ENCODE assay signal across 25 cellular contexts in the genomic region with DNA sequence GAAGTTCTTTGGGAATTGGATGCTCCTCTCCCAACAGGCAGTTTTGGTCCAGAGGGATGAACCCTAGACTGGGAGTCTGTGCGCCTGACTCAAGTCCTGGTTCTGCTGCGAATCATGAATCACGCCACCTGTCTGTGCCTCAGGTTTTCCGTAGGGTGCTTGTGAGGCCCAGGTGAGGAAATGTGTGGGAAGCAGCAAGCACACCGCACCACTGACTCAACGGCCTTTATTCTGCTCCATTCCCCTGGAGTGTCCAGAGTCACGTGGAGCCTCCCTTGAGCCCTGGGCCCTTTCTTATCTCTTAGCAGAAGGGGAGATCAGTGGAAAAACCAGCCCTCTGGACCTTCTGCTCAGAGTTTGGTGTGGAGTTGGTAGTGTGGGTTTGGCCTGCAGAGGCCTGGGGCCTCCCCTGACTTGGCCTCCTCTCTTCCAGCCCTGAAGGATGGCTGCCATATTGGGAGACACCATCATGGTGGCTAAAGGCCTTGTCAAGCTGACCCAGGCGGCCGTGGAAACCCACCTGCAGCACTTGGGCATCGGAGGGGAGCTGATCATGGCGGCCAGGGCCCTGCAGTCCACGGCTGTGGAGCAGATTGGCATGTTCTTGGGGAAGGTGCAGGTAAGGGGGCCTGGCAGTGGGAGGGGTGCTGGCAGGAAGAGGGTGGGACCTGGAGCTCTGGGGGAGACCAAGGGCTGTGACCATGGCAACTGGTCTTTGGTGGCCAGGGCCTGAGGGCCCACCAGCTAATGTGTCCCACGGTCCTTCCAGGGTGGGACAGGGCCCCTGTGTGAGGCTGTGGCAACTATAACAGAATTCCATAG. TPM values are rescaled to one million over a fixed set of nuclear protein-coding genes. Genes with fewer than 3 reads are reported as not detected.
A peak's percentile ranks its signal among the peaks of the same experiment; 100 is the strongest.
DNase-seq lines count a peak whose midpoint lies in the region; ATAC-seq and TF ChIP-seq lines count a peak whose summit lies in the region.
"Had no signal": no experiment of that assay in that cellular context is flagged by ENCODE, and none has a peak within 500 bp of the region (broad histone marks: within the 10 kb centered on the region; RNA-seq: fewer than 3 reads in every experiment).

No MANE protein-coding gene starts in this region.

- H3K9me3 ChIP-seq in gastrocnemius medialis (no peaks in the 10 kb centered on the region), body of pancreas (no peaks in the 10 kb centered on the region)
- H3K9me3 ChIP-seq: tibial nerve had no signal

- no peaks in the 10 kb centered on the region for H3K27me3 ChIP-seq in gastrocnemius medialis
- H3K27me3 ChIP-seq in body of pancreas = no peaks in the 10 kb centered on the region
- H3K27me3 ChIP-seq: tibial nerve had no signal

- peaks cover 0 to 18% of the 10 kb centered on the region in 2 donors for H3K36me3 ChIP-seq in gastrocnemius medialis
- peaks cover 0 to 8% of the 10 kb centered on the region in 2 donors for H3K36me3 ChIP-seq in body of pancreas (replicated peaks in 1 of 2; ENCODE audit: insufficient read depth in 1 of 2, low read depth in 2 of 2)

- WGBS in body of pancreas, 2 donors = 89 to 95% methylated on average over 8 to 13 of the region's 13 CpGs

- H3K4me1 Mint-ChIP-seq in activated CD4-positive, alpha-beta memory T cell treated with anti-CD3 and anti-CD28 coated beads for 36 hours (ENCODE audit: low read depth) = peaks cover 23% of the 10 kb centered on the region
- H3K4me1 Mint-ChIP-seq in activated CD4-positive, alpha-beta memory T cell treated with anti-CD3 and anti-CD28 coated beads, Interleukin-2, amount 10 ng/mL, durations not matched to agents 7 days and 5 days = peaks cover 2% of the 10 kb centered on the region
- peaks cover 41 to 59% of the 10 kb centered on the region in 2 donors for H3K4me1 Mint-ChIP-seq in stimulated activated naive B cell treated with anti-CD40 and anti-IgM and Interleukin-4, amounts not matched to agents 10 μg/mL and 1 μg/mL and 100 μg/mL, for 72 hours
- H3K4me1 Mint-ChIP-seq: WTC11 had no signal

- H3K4me3 ChIP-seq in gastrocnemius medialis = no peak overlapping the region
- H3K4me3 ChIP-seq in foreskin fibroblast (ENCODE audit: low read depth in 1 of 2, low read length in 2 of 2) = no peak overlapping the region
- H3K4me3 ChIP-seq in body of pancreas = no peak overlapping the region
- H3K4me3 ChIP-seq: GM23338, SK-N-MC, tibial nerve had no signal

- CTCF ChIA-PET in activated CD4-positive, alpha-beta memory T cell treated with anti-CD3 and anti-CD28 coated beads for 36 hours (lab: Charles Lee) = no interaction called here
- CTCF ChIA-PET in activated CD4-positive, alpha-beta memory T cell treated with anti-CD3 and anti-CD28 coated beads, Interleukin-2, amount 10 ng/mL, durations not matched to agents 7 days and 5 days (lab: Charles Lee) = no interaction called here

- in situ Hi-C loops in gastrocnemius medialis (cut with MboI; ENCODE audit: low sequenced_read_pairs in 4 of 4) = no loop called here

- no peak overlapping the region for H3K27ac Mint-ChIP-seq in activated CD4-positive, alpha-beta memory T cell treated with anti-CD3 and anti-CD28 coated beads for 36 hours
- no peak overlapping the region for H3K27ac Mint-ChIP-seq in activated CD4-positive, alpha-beta memory T cell treated with anti-CD3 and anti-CD28 coated beads, Interleukin-2, amount 10 ng/mL, durations not matched to agents 7 days and 5 days
- H3K27ac Mint-ChIP-seq in stimulated activated naive B cell treated with anti-CD40 and anti-IgM and Interleukin-4, amounts not matched to agents 10 μg/mL and 1 μg/mL and 100 μg/mL, for 72 hours = peak overlapping the region; percentile 25
- H3K27ac Mint-ChIP-seq: activated T-helper 2 cell treated with anti-CD3 and anti-CD28 coated beads, Interferon-gamma antibody, Interleukin-2, Interleukin-4, amounts not matched to agents 10 μg/mL and 5 μg/mL and 100 μg/mL, durations not matched to agents 14 hours and 24 hours and 36 hours; CD4-positive, alpha-beta T cell; effector memory CD8-positive, alpha-beta T cell; GM23338; progenitor cell of endocrine pancreas; WTC11 had no signal

- no peaks in the 10 kb centered on the region for H3K36me3 Mint-ChIP-seq in activated CD4-positive, alpha-beta memory T cell treated with anti-CD3 and anti-CD28 coated beads for 36 hours
- H3K36me3 Mint-ChIP-seq in activated CD4-positive, alpha-beta memory T cell treated with anti-CD3 and anti-CD28 coated beads, Interleukin-2, amount 10 ng/mL, durations not matched to agents 7 days and 5 days (ENCODE audit: low read depth) = peaks cover 16% of the 10 kb centered on the region
- peaks cover 24 to 42% of the 10 kb centered on the region in 2 donors for H3K36me3 Mint-ChIP-seq in stimulated activated naive B cell treated with anti-CD40 and anti-IgM and Interleukin-4, amounts not matched to agents 10 μg/mL and 1 μg/mL and 100 μg/mL, for 72 hours

- H3K4me1 ChIP-seq in gastrocnemius medialis (peaks cover 64 to 79% of the 10 kb centered on the region in 2 donors), body of pancreas (peaks cover 35% of the 10 kb centered on the region)
- H3K4me1 ChIP-seq: tibial nerve had no signal

- TF ChIP-seq CTCF in gastrocnemius medialis (IDR thresholded peaks at IDR 0.05 in 4 of 5, conservative IDR thresholded peaks at IDR 0.05 in 1 of 5) = no peak
- TF ChIP-seq CTCF in foreskin fibroblast (IDR thresholded peaks at IDR 0.05; ENCODE audit: low read depth, low read length) = no peak
- no peak for TF ChIP-seq CTCF in body of pancreas (IDR thresholded peaks at IDR 0.05)

- TF ChIP-seq POLR2A in gastrocnemius medialis (IDR thresholded peaks at IDR 0.05) (no peak), body of pancreas (IDR thresholded peaks at IDR 0.05) (no peak)

- POLR2A ChIA-PET in activated CD4-positive, alpha-beta memory T cell treated with anti-CD3 and anti-CD28 coated beads for 36 hours (lab: Charles Lee) = no interaction called here
- POLR2A ChIA-PET in activated CD4-positive, alpha-beta memory T cell treated with anti-CD3 and anti-CD28 coated beads, Interleukin-2, amount 10 ng/mL, durations not matched to agents 7 days and 5 days (lab: Charles Lee) = no interaction called here

- peak; percentile 56 for DNase-seq in activated CD4-positive, alpha-beta memory T cell treated with anti-CD3 and anti-CD28 coated beads for 36 hours
- DNase-seq in activated CD4-positive, alpha-beta memory T cell treated with anti-CD3 and anti-CD28 coated beads, Interleukin-2, amount 10 ng/mL, durations not matched to agents 7 days and 5 days = no peak
- peak; percentile 9 for DNase-seq in stimulated activated CD4-positive, alpha-beta T cell treated with anti-CD3 and anti-CD28 coated beads, Interleukin-12 subunit alpha, Interleukin-12 subunit beta, amount 100 ng/mL, for 4 hours
- DNase-seq in stimulated activated CD4-positive, alpha-beta T cell treated with anti-CD3 and anti-CD28 coated beads, Interleukin-2, amount 100 ng/mL, for 48 hours = no peak
- DNase-seq in gastrocnemius medialis (no peak), foreskin fibroblast (no peak), body of pancreas (no peak)
- no peak for DNase-seq in stimulated activated naive B cell treated with anti-CD40 and anti-IgM and Interleukin-4, amounts not matched to agents 10 μg/mL and 1 μg/mL and 100 μg/mL, for 72 hours
- DNase-seq: AML-193; CD4-positive, alpha-beta T cell; central memory CD4-positive, alpha-beta T cell; cortex of kidney; effector memory CD8-positive, alpha-beta T cell; MV-4-11; NCI-H1436; NCI-H345; NCI-H69; PC-3 had no signal

- intact Hi-C loops in activated CD4-positive, alpha-beta memory T cell treated with anti-CD3 and anti-CD28 coated beads for 36 hours (cut with micrococcal nuclease) = no loop called here
- intact Hi-C loops in gastrocnemius medialis (cut with DNase I; ENCODE audit: low total_unique reads) (no loop called here), body of pancreas (cut with DNase I) (no loop called here)

- no peaks in the 10 kb centered on the region for H3K27me3 Mint-ChIP-seq in activated CD4-positive, alpha-beta memory T cell treated with anti-CD3 and anti-CD28 coated beads for 36 hours
- H3K27me3 Mint-ChIP-seq in activated CD4-positive, alpha-beta memory T cell treated with anti-CD3 and anti-CD28 coated beads, Interleukin-2, amount 10 ng/mL, durations not matched to agents 7 days and 5 days = no peaks in the 10 kb centered on the region
- H3K27me3 Mint-ChIP-seq in stimulated activated naive B cell treated with anti-CD40 and anti-IgM and Interleukin-4, amounts not matched to agents 10 μg/mL and 1 μg/mL and 100 μg/mL, for 72 hours = no peaks in the 10 kb centered on the region
- H3K27me3 Mint-ChIP-seq: CD4-positive, alpha-beta T cell; effector memory CD8-positive, alpha-beta T cell; progenitor cell of endocrine pancreas had no signal

- ATAC-seq in gastrocnemius medialis (no peak), body of pancreas (no peak)
- ATAC-seq in stimulated activated naive B cell treated with anti-CD40 and anti-IgM and Interleukin-4, amounts not matched to agents 10 μg/mL and 1 μg/mL and 100 μg/mL, for 72 hours (replicated peaks) = no peak
- ATAC-seq: effector memory CD8-positive, alpha-beta T cell; GM23338; left lobe of liver; PC-3; WTC11 had no signal

- no peak overlapping the region for H3K4me3 Mint-ChIP-seq in activated CD4-positive, alpha-beta memory T cell treated with anti-CD3 and anti-CD28 coated beads for 36 hours
- no peak overlapping the region for H3K4me3 Mint-ChIP-seq in activated CD4-positive, alpha-beta memory T cell treated with anti-CD3 and anti-CD28 coated beads, Interleukin-2, amount 10 ng/mL, durations not matched to agents 7 days and 5 days
- H3K4me3 Mint-ChIP-seq in stimulated activated naive B cell treated with anti-CD40 and anti-IgM and Interleukin-4, amounts not matched to agents 10 μg/mL and 1 μg/mL and 100 μg/mL, for 72 hours = no peak overlapping the region
- H3K4me3 Mint-ChIP-seq: CD4-positive, alpha-beta T cell; effector memory CD8-positive, alpha-beta T cell; GM23338; WTC11 had no signal

- no peaks in the 10 kb centered on the region for H3K9me3 Mint-ChIP-seq in activated CD4-positive, alpha-beta memory T cell treated with anti-CD3 and anti-CD28 coated beads for 36 hours
- H3K9me3 Mint-ChIP-seq in activated CD4-positive, alpha-beta memory T cell treated with anti-CD3 and anti-CD28 coated beads, Interleukin-2, amount 10 ng/mL, durations not matched to agents 7 days and 5 days = peaks cover 19% of the 10 kb centered on the region
- H3K9me3 Mint-ChIP-seq in stimulated activated naive B cell treated with anti-CD40 and anti-IgM and Interleukin-4, amounts not matched to agents 10 μg/mL and 1 μg/mL and 100 μg/mL, for 72 hours = peaks cover 4 to 6% of the 10 kb centered on the region in 2 donors
- H3K9me3 Mint-ChIP-seq: CD4-positive, alpha-beta T cell had no signal

- H3K27ac ChIP-seq in gastrocnemius medialis (peak overlapping the region; percentile 99), body of pancreas (no peak overlapping the region)
- H3K27ac ChIP-seq: SK-N-MC, tibial nerve had no signal

RNA-seq across cellular contexts. Expression of gene COQ8A, which starts 21.1 kb away (rescaled TPM):
- total RNA-seq in activated CD4-positive, alpha-beta memory T cell treated with anti-CD3 and anti-CD28 coated beads for 36 hours = 10 to 100 TPM; 19.8 to 22.2 TPM
- 10 to 100 TPM; 18.1 to 18.5 TPM for total RNA-seq in activated CD4-positive, alpha-beta memory T cell treated with anti-CD3 and anti-CD28 coated beads, Interleukin-2, amount 10 ng/mL, durations not matched to agents 7 days and 5 days
- 1,000 to 10,000 TPM in 3 of 4 donors, 100 to 1,000 TPM in 1; 950 to 2,403 (median 1,384) TPM for total RNA-seq in gastrocnemius medialis
- 100 to 1,000 TPM; 116 to 134 TPM for total RNA-seq in body of pancreas

Comparison
In these comparisons a context has a peak if more than half of its experiments do, and no peak if none do; other contexts are left out.
1. DNase-seq: peak in activated CD4-positive, alpha-beta memory T cell treated with anti-CD3 and anti-CD28 coated beads for 36 hours (single experiment) and stimulated activated CD4-positive, alpha-beta T cell treated with anti-CD3 and anti-CD28 coated beads, Interleukin-12 subunit alpha, Interleukin-12 subunit beta, amount 100 ng/mL, for 4 hours (single experiment); none in activated CD4-positive, alpha-beta memory T cell treated with anti-CD3 and anti-CD28 coated beads, Interleukin-2, amount 10 ng/mL, durations not matched to agents 7 days and 5 days (single experiment), stimulated activated CD4-positive, alpha-beta T cell treated with anti-CD3 and anti-CD28 coated beads, Interleukin-2, amount 100 ng/mL, for 48 hours (0 of 2), gastrocnemius medialis (0 of 2), stimulated activated naive B cell treated with anti-CD40 and anti-IgM and Interleukin-4, amounts not matched to agents 10 μg/mL and 1 μg/mL and 100 μg/mL, for 72 hours (single experiment), foreskin fibroblast (0 of 2) and body of pancreas (0 of 4).
2. H3K27ac ChIP-seq: peak in gastrocnemius medialis (4 of 4); none in body of pancreas (0 of 4).
3. RNA of gene COQ8A, which starts 21.1 kb away (total RNA-seq): 950 to 2,403 TPM in gastrocnemius medialis; 116 to 134 TPM in body of pancreas, 19.8 to 22.2 TPM in activated CD4-positive, alpha-beta memory T cell treated with anti-CD3 and anti-CD28 coated beads for 36 hours and 18.1 to 18.5 TPM in activated CD4-positive, alpha-beta memory T cell treated with anti-CD3 and anti-CD28 coated beads, Interleukin-2, amount 10 ng/mL, durations not matched to agents 7 days and 5 days; every median in the first group is over 4 times any median in the second.